Comparison of ENCODE assay signal across 9 cellular contexts in the genomic region with DNA sequence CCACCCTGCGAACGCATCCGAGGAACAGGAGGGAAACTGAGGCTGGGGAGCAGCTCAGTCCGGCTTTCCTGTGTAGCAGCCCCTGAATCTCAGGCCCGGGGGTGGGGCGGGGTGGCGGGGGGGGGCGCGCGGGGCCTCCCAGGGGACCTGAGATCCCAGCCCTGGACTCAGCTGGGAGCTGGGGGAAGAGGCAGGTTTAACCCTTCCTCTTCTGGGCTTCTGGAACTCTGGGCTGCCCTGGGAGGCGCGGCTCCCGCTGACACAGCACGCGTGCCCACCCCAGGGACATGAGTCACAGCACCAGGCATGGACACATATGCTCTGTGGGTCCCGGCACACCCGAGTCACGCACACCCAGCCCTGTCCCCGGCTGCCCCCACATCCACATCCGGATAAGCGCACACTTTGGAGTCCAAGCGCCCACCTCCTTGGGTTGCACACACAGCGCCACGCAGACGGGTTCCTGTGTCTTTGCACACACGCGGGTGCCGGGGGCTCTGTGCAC. TPM values are rescaled to one million over a fixed set of nuclear protein-coding genes. Genes with fewer than 3 reads are reported as not detected.
A peak's percentile ranks its signal among the peaks of the same experiment; 100 is the strongest.
DNase-seq lines count a peak whose midpoint lies in the region; ATAC-seq, FAIRE-seq and TF ChIP-seq lines count a peak whose summit lies in the region.
"Had no signal": no experiment of that assay in that cellular context is flagged by ENCODE, and none has a peak within 500 bp of the region (broad histone marks: within the 10 kb centered on the region; RNA-seq: fewer than 3 reads in every experiment).

No MANE protein-coding gene starts in this region.

- no peaks in the 10 kb centered on the region for H4K20me1 ChIP-seq in endothelial cell of umbilical vein (replicated peaks; ENCODE audit: control insufficient read depth, extremely low read depth, insufficient read depth, low read length)

- no peak overlapping the region for H2AFZ ChIP-seq in endothelial cell of umbilical vein (ENCODE audit: low read depth, low read length)

- intact Hi-C loops in endothelial cell of umbilical vein (cut with micrococcal nuclease): loop anchor here (1.0 kb wide), 3 partner anchors 16 to 44 kb away; no protein-coding TSS in a partner anchor

- FAIRE-seq in endothelial cell of umbilical vein (lab: Jason Lieb, UNC): peak; percentile 93
- FAIRE-seq: endometrium had no signal

- TF ChIP-seq POLR2A in endothelial cell of umbilical vein (IDR thresholded peaks at IDR 0.05; ENCODE audit: low read depth, low read length): peak; percentile 21

- H3K4me1 Mint-ChIP-seq in naive B cell: peaks cover 68 to 85% (median 74%) of the 10 kb centered on the region in 3 donors

- ATAC-seq in naive B cell (ENCODE audit: low read depth in 2 of 2) (no peak), GM18498 (IDR thresholded peaks at IDR 0.05; ENCODE audit: unreplicated experiment) (no peak)

- no peaks in the 10 kb centered on the region for H3K9me3 Mint-ChIP-seq in naive B cell

- peaks cover 11% of the 10 kb centered on the region for H3K79me2 ChIP-seq in endothelial cell of umbilical vein (ENCODE audit: control insufficient read depth, insufficient read depth, low read length)

- H3K4me3 ChIP-seq in WERI-Rb-1 (ENCODE audit: low read depth, low read length) (peak overlapping the region; percentile 54), endothelial cell of umbilical vein (replicated peaks in 1 of 3; ENCODE audit: insufficient read depth in 1 of 3, low read depth in 1 of 3, low read length in 3 of 3) (peak overlapping the region in 1 of 3 experiments; percentile 43)

- peak; percentile 61 for DNase-seq in stimulated activated CD4-positive, alpha-beta T cell treated with anti-CD3 and anti-CD28 coated beads, Interleukin-15, amount 100 ng/mL, for 24 hours
- DNase-seq in stimulated activated CD4-positive, alpha-beta T cell treated with anti-CD3 and anti-CD28 coated beads, Interleukin-12 subunit alpha, Interleukin-12 subunit beta, amount 100 ng/mL, for 4 hours: no peak
- DNase-seq in WERI-Rb-1 (no peak), endothelial cell of umbilical vein (ENCODE audit: low read depth, low spot score) (peak; percentile 38), naive B cell (no peak), mesenteric fat pad (ENCODE audit: low spot score) (no peak), islet precursor cell (no peak)

- POLR2A ChIA-PET in endothelial cell of umbilical vein (lab: Charles Lee): interaction anchor here (0.6 to 2.3 kb wide), 5 partner anchors 8 to 237 kb away, joined by 3 to 24 read pairs (median 7); partner anchors contain the start of gene MIDN

- dilution Hi-C loops in endothelial cell of umbilical vein (cut with MboI; ENCODE audit: extremely low pct_ligation_motif_present, low sequenced_read_pairs): no loop called here

- H3K4me1 ChIP-seq in endothelial cell of umbilical vein (ENCODE audit: control insufficient read depth, extremely low read depth, insufficient read depth, low read length): peaks cover 38% of the 10 kb centered on the region

- peaks cover 10% of the 10 kb centered on the region for H3K36me3 ChIP-seq in WERI-Rb-1
- H3K36me3 ChIP-seq in endothelial cell of umbilical vein (ENCODE audit: control insufficient read depth in 2 of 2, extremely low read depth in 1 of 2, insufficient read depth in 2 of 2, low read length in 2 of 2): no peaks in the 10 kb centered on the region

- no peak overlapping the region for H3K27ac ChIP-seq in WERI-Rb-1
- H3K27ac ChIP-seq in endothelial cell of umbilical vein (ENCODE audit: insufficient read depth, low read depth, low read length): peak overlapping the region; percentile 50

- no peaks in the 10 kb centered on the region for H3K36me3 Mint-ChIP-seq in naive B cell

- no TSS peak for BruUV-seq in endothelial cell of umbilical vein (replicated peaks; lab: Mats Ljungman, UMichigan)

- TF ChIP-seq CTCF in WERI-Rb-1 (IDR thresholded peaks at IDR 0.05; ENCODE audit: low read depth, low read length): no peak
- no peak for TF ChIP-seq CTCF in endothelial cell of umbilical vein (IDR thresholded peaks at IDR 0.05; ENCODE audit: extremely low read depth in 1 of 2, insufficient read depth in 1 of 2, low read depth in 1 of 2, low read length in 2 of 2)

- H3K27me3 ChIP-seq in WERI-Rb-1 (ENCODE audit: insufficient read depth, low read depth, severe bottlenecking): no peaks in the 10 kb centered on the region
- no peaks in the 10 kb centered on the region for H3K27me3 ChIP-seq in endothelial cell of umbilical vein (ENCODE audit: control insufficient read depth in 2 of 2, insufficient read depth in 2 of 2, low read length in 2 of 2)

- no peaks in the 10 kb centered on the region for H3K27me3 Mint-ChIP-seq in naive B cell

- CTCF ChIA-PET in endothelial cell of umbilical vein (lab: Charles Lee): interaction anchor here (1.9 to 7.2 kb wide), 3 partner anchors 12 to 22 kb away, joined by 14 to 1001 read pairs (median 89); partner anchors contain the start of gene ATP5F1D

- peak overlapping the region; percentile 77 to 95 (median 87) for H3K4me3 Mint-ChIP-seq in naive B cell

- no peaks in the 10 kb centered on the region for H3K9me3 ChIP-seq in WERI-Rb-1 (ENCODE audit: severe bottlenecking)
- no peaks in the 10 kb centered on the region for H3K9me3 ChIP-seq in endothelial cell of umbilical vein (replicated peaks; ENCODE audit: control insufficient read depth, insufficient read depth, low read length)

- H3K9ac ChIP-seq in endothelial cell of umbilical vein (replicated peaks; ENCODE audit: extremely low read depth, insufficient read depth, low read length): no peak overlapping the region

- peak overlapping the region; percentile 34 for H3K4me2 ChIP-seq in endothelial cell of umbilical vein (ENCODE audit: insufficient read depth, low read length)

- no peaks in the 10 kb centered on the region for H3K9me1 ChIP-seq in endothelial cell of umbilical vein (replicated peaks; ENCODE audit: control insufficient read depth, extremely low read depth, insufficient read depth, low read length)

- peak overlapping the region; percentile 89 to 100 (median 99) for H3K27ac Mint-ChIP-seq in naive B cell

RNA-seq across cellular contexts. Expression of gene CIRBP, which starts 3.5 kb away (rescaled TPM):
- total RNA-seq in endothelial cell of umbilical vein: 225 and 229 TPM in 2 replicates
- 267 and 439 TPM in 2 replicates for polyA plus RNA-seq in endothelial cell of umbilical vein
- polyA plus RNA-seq in endothelial cell of umbilical vein (2011; cell fraction: cytosol; rRNA removed): 345 and 381 TPM in 2 replicates
- polyA plus RNA-seq in endothelial cell of umbilical vein (2011; cell fraction: nucleus; rRNA removed): 851 and 1,301 TPM in 2 replicates
- 199 and 231 TPM in 2 replicates for polyA plus RNA-seq in endothelial cell of umbilical vein (2012)
- polyA minus RNA-seq in endothelial cell of umbilical vein: 136 and 186 TPM in 2 replicates
- 43.9 TPM for polyA minus RNA-seq in endothelial cell of umbilical vein (2011; cell fraction: cytosol; rRNA and poly(A)+ RNA removed)
- 105 and 121 TPM in 2 replicates for polyA minus RNA-seq in endothelial cell of umbilical vein (2011; cell fraction: nucleus; rRNA and poly(A)+ RNA removed)
- 100 to 1,000 TPM; 253 to 449 (median 334) TPM for polyA plus RNA-seq in naive B cell (ENCODE audit: low read depth in 6 of 6)
- total RNA-seq in mesenteric fat pad: 243 TPM

RNA-seq across cellular contexts. Expression of gene FAM174C, which starts 9.7 kb away (rescaled TPM):
- 46.7 and 47.5 TPM in 2 replicates for total RNA-seq in endothelial cell of umbilical vein
- polyA plus RNA-seq in endothelial cell of umbilical vein: 83.9 and 127 TPM in 2 replicates
- 45.5 and 62.4 TPM in 2 replicates for polyA plus RNA-seq in endothelial cell of umbilical vein (2011; cell fraction: cytosol; rRNA removed)
- polyA plus RNA-seq in endothelial cell of umbilical vein (2011; cell fraction: nucleus; rRNA removed): 22.4 and 27.0 TPM in 2 replicates
- 36.7 and 43.6 TPM in 2 replicates for polyA plus RNA-seq in endothelial cell of umbilical vein (2012)
- 10.6 and 15.2 TPM in 2 replicates for polyA minus RNA-seq in endothelial cell of umbilical vein
- 70.9 TPM for polyA minus RNA-seq in endothelial cell of umbilical vein (2011; cell fraction: cytosol; rRNA and poly(A)+ RNA removed)
- polyA minus RNA-seq in endothelial cell of umbilical vein (2011; cell fraction: nucleus; rRNA and poly(A)+ RNA removed): 5.8 and 8.0 TPM in 2 replicates
- polyA plus RNA-seq in naive B cell (ENCODE audit: low read depth in 6 of 6): 10 to 100 TPM; 48.9 to 80.0 (median 64.7) TPM
- total RNA-seq in mesenteric fat pad: 53.2 TPM

RNA-seq across cellular contexts. Expression of gene MIDN, which starts 17.3 kb away (rescaled TPM):
- total RNA-seq in endothelial cell of umbilical vein (85.9 and 107 TPM in 2 replicates), mesenteric fat pad (156 TPM)
- polyA plus RNA-seq in endothelial cell of umbilical vein (20.0 and 23.6 TPM in 2 replicates), naive B cell (ENCODE audit: low read depth in 6 of 6) (1 to 10 TPM in 5 of 6 donors, under 1 TPM in 1; 0.78 to 5.5 (median 2.7) TPM)
- polyA plus RNA-seq in endothelial cell of umbilical vein (2011; cell fraction: cytosol; rRNA removed): 8.3 and 13.6 TPM in 2 replicates
- 26.3 and 27.8 TPM in 2 replicates for polyA plus RNA-seq in endothelial cell of umbilical vein (2011; cell fraction: nucleus; rRNA removed)
- polyA plus RNA-seq in endothelial cell of umbilical vein (2012): 16.1 and 27.1 TPM in 2 replicates
- 13.6 and 16.8 TPM in 2 replicates for polyA minus RNA-seq in endothelial cell of umbilical vein
- polyA minus RNA-seq in endothelial cell of umbilical vein (2011; cell fraction: cytosol; rRNA and poly(A)+ RNA removed): 34.1 TPM
- 10.2 and 42.0 TPM in 2 replicates for polyA minus RNA-seq in endothelial cell of umbilical vein (2011; cell fraction: nucleus; rRNA and poly(A)+ RNA removed)

RNA-seq across cellular contexts. Expression of gene EFNA2, which starts 20.0 kb away (rescaled TPM):
- total RNA-seq in endothelial cell of umbilical vein (1.1 and 2.5 TPM in 2 replicates), mesenteric fat pad (not detected)
- polyA plus RNA-seq in endothelial cell of umbilical vein (0.52 and 0.99 TPM in 2 replicates), naive B cell (ENCODE audit: low read depth in 6 of 6) (not detected)
- 0.31 and 0.58 TPM in 2 replicates for polyA plus RNA-seq in endothelial cell of umbilical vein (2011; cell fraction: cytosol; rRNA removed)
- polyA plus RNA-seq in endothelial cell of umbilical vein (2011; cell fraction: nucleus; rRNA removed): 0.36 and 0.42 TPM in 2 replicates
- 0.44 and 1.2 TPM in 2 replicates for polyA plus RNA-seq in endothelial cell of umbilical vein (2012)
- polyA minus RNA-seq in endothelial cell of umbilical vein: not detected in 2 replicates
- 2.5 TPM for polyA minus RNA-seq in endothelial cell of umbilical vein (2011; cell fraction: cytosol; rRNA and poly(A)+ RNA removed)
- not detected in 2 replicates for polyA minus RNA-seq in endothelial cell of umbilical vein (2011; cell fraction: nucleus; rRNA and poly(A)+ RNA removed)

RNA-seq across cellular contexts. Expression of gene ATP5F1D, which starts 24.1 kb away (rescaled TPM):
- total RNA-seq in endothelial cell of umbilical vein (190 and 192 TPM in 2 replicates), mesenteric fat pad (189 TPM)
- polyA plus RNA-seq in endothelial cell of umbilical vein (167 and 236 TPM in 2 replicates), naive B cell (ENCODE audit: low read depth in 6 of 6) (100 to 1,000 TPM; 132 to 222 (median 199) TPM)
- polyA plus RNA-seq in endothelial cell of umbilical vein (2011; cell fraction: cytosol; rRNA removed): 55.6 and 104 TPM in 2 replicates
- polyA plus RNA-seq in endothelial cell of umbilical vein (2011; cell fraction: nucleus; rRNA removed): 31.6 and 37.8 TPM in 2 replicates
- polyA plus RNA-seq in endothelial cell of umbilical vein (2012): 93.2 and 184 TPM in 2 replicates
- 27.5 and 56.7 TPM in 2 replicates for polyA minus RNA-seq in endothelial cell of umbilical vein
- polyA minus RNA-seq in endothelial cell of umbilical vein (2011; cell fraction: cytosol; rRNA and poly(A)+ RNA removed): 231 TPM
- 9.3 and 13.8 TPM in 2 replicates for polyA minus RNA-seq in endothelial cell of umbilical vein (2011; cell fraction: nucleus; rRNA and poly(A)+ RNA removed)

Comparison
In these comparisons a context has a peak if more than half of its experiments do, and no peak if none do; other contexts are left out.
1. DNase-seq: peak in stimulated activated CD4-positive, alpha-beta T cell treated with anti-CD3 and anti-CD28 coated beads, Interleukin-15, amount 100 ng/mL, for 24 hours (single experiment) and endothelial cell of umbilical vein (single experiment); none in stimulated activated CD4-positive, alpha-beta T cell treated with anti-CD3 and anti-CD28 coated beads, Interleukin-12 subunit alpha, Interleukin-12 subunit beta, amount 100 ng/mL, for 4 hours (single experiment), WERI-Rb-1 (single experiment), naive B cell (single experiment), mesenteric fat pad (single experiment) and islet precursor cell (single experiment).